Comparison of ENCODE assay signal across 8 cellular contexts in genomic region chr17:67244621-67245072, GRCh38. TPM values are rescaled to one million over a fixed set of nuclear protein-coding genes. Genes with fewer than 3 reads are reported as not detected.
A peak's percentile ranks its signal among the peaks of the same experiment; 100 is the strongest.
DNase-seq lines count a peak whose midpoint lies in the region; ATAC-seq, FAIRE-seq and TF ChIP-seq lines count a peak whose summit lies in the region.

No MANE protein-coding gene starts in this region.

- H3K4me1 ChIP-seq in ectodermal cell (ENCODE audit: control insufficient read depth, insufficient read depth, low read length) (no peaks in the 10 kb centered on the region), muscle layer of duodenum (ENCODE audit: control insufficient read depth in 1 of 2, insufficient read depth in 2 of 2, low read length in 2 of 2) (peaks cover 10 to 44% of the 10 kb centered on the region in 2 donors), aorta (ENCODE audit: control insufficient read depth in 1 of 2, insufficient read depth in 2 of 2, low read length in 2 of 2) (no peaks in the 10 kb centered on the region)

- peaks cover 13% of the 10 kb centered on the region for H3K27me3 ChIP-seq in ectodermal cell (ENCODE audit: control insufficient read depth, insufficient read depth, low read length, poor library complexity, severe bottlenecking)
- H3K27me3 ChIP-seq in muscle layer of duodenum (ENCODE audit: low read depth, low read length), result no peaks in the 10 kb centered on the region
- H3K27me3 ChIP-seq in aorta (ENCODE audit: control insufficient read depth in 1 of 2, insufficient read depth in 2 of 2, low read length in 1 of 2), result no peaks in the 10 kb centered on the region

- CTCF ChIA-PET in RWPE1 (lab: Yijun Ruan, JAX), result no interaction called here

- ATAC-seq in HG02571 (IDR thresholded peaks at IDR 0.05; ENCODE audit: unreplicated experiment) (peak; percentile 15), aorta (ENCODE audit: low FRiP score) (peak; percentile 56)

- TF ChIP-seq POLR2A in GM12892 (IDR thresholded peaks at IDR 0.05; ENCODE audit: low read depth, low read length), result no peak

- WGBS in ectodermal cell, 2 experiments, result 0 to 1% methylated on average over 40 to 42 of the region's 42 CpGs
- WGBS in aorta, 2 donors, result 0 to 2% methylated on average over 11 to 42 of the region's 42 CpGs

- no peak for TF ChIP-seq CTCF in RWPE1 (conservative IDR thresholded peaks at IDR 0.05; ENCODE audit: low read depth)

- DNase-seq in GM12892 (ENCODE audit: insufficient read length) (peak; percentile 42), RWPE1 (ENCODE audit: low spot score) (no peak), aorta (peak; percentile 53 to 78), germinal center (ENCODE audit: low spot score) (no peak)
- no peak for DNase-seq in central memory CD4-positive, alpha-beta T cell

- intact Hi-C loops in aorta (cut with DNase I), result loop anchor here in 1 of 2 donors (10.0 kb wide), 1 partner anchor 120 kb away; the partner anchor contains the start of gene PSMD12

- H3K9me3 ChIP-seq in ectodermal cell (ENCODE audit: control insufficient read depth, low read length), result no peaks in the 10 kb centered on the region
- no peaks in the 10 kb centered on the region for H3K9me3 ChIP-seq in muscle layer of duodenum (ENCODE audit: control insufficient read depth in 1 of 2, low read length in 2 of 2)
- H3K9me3 ChIP-seq in aorta (ENCODE audit: control insufficient read depth, low read length), result no peaks in the 10 kb centered on the region

- H3K36me3 ChIP-seq in ectodermal cell (ENCODE audit: control insufficient read depth, insufficient read depth, low read length) (no peaks in the 10 kb centered on the region), muscle layer of duodenum (ENCODE audit: control insufficient read depth in 1 of 2, insufficient read depth in 2 of 2, low read length in 2 of 2) (peaks cover 0 to 4% of the 10 kb centered on the region in 2 donors), aorta (ENCODE audit: control insufficient read depth in 1 of 2, insufficient read depth in 2 of 2, low read length in 1 of 2) (no peaks in the 10 kb centered on the region)

- FAIRE-seq in GM12892 (lab: Jason Lieb, UNC), result no peak

- POLR2A ChIA-PET in RWPE1 (lab: Yijun Ruan, JAX; ENCODE audit: low non-redundant PET), result no interaction called here

- peak overlapping the region; percentile 100 for H3K27ac ChIP-seq in RWPE1
- H3K27ac ChIP-seq in ectodermal cell (ENCODE audit: insufficient read depth, low read depth, low read length, poor library complexity, severe bottlenecking), result peak overlapping the region; percentile 47
- H3K27ac ChIP-seq in muscle layer of duodenum (ENCODE audit: low read length), result peak overlapping the region; percentile 77
- H3K27ac ChIP-seq in aorta (ENCODE audit: low read depth in 1 of 2, low read length in 2 of 2), result peak overlapping the region in 1 of 2 donors; percentile 5

- H3K4me3 ChIP-seq in ectodermal cell (ENCODE audit: insufficient read depth, low read depth, low read length), result peak overlapping the region; percentile 92
- H3K4me3 ChIP-seq in muscle layer of duodenum (ENCODE audit: low read depth in 1 of 2, low read length in 2 of 2), result peak overlapping the region; percentile 68 to 98
- peak overlapping the region; percentile 82 to 99 for H3K4me3 ChIP-seq in aorta (ENCODE audit: low read length in 2 of 2)

RNA-seq across cellular contexts. Expression of gene HELZ, which starts 0.3 kb away (rescaled TPM):
- polyA plus RNA-seq in GM12892 (2012; ENCODE audit: missing spikeins), result 19.8 TPM
- polyA plus RNA-seq in ectodermal cell (2013, experiment 1 of 4), result 20.6 TPM
- 21.2 TPM for polyA plus RNA-seq in ectodermal cell (2013, experiment 2 of 4)
- polyA plus RNA-seq in ectodermal cell (2013, experiment 3 of 4), result 12.4 TPM
- polyA plus RNA-seq in ectodermal cell (2013, experiment 4 of 4), result 17.7 TPM
- total RNA-seq in aorta, result 10 to 100 TPM; 47.4 to 75.7 TPM
- 1 to 10 TPM; 2.8 to 3.5 TPM for polyA plus RNA-seq in aorta

Comparison
In these comparisons a context has a peak if more than half of its experiments do, and no peak if none do; other contexts are left out.
1. DNase-seq: peak in GM12892 (single experiment) and aorta (2 of 2); none in RWPE1 (single experiment), germinal center (single experiment) and central memory CD4-positive, alpha-beta T cell (single experiment).
2. Peak in every context shown above with its lines, with median percentiles within 50 percentile points of each other: H3K4me3 ChIP-seq.